In genomic region chr11:48002565-48002964, GRCh38 we compare ENCODE assay signal across 14 cellular contexts. TPM values are rescaled to one million over a fixed set of nuclear protein-coding genes. Genes with fewer than 3 reads are reported as not detected.
DNase-seq lines count a peak whose midpoint lies in the region; ATAC-seq lines count a peak whose summit lies in the region.
"Had no signal": no experiment of that assay in that cellular context is flagged by ENCODE, and none has a peak within 500 bp of the region (broad histone marks: within the 10 kb centered on the region; RNA-seq: fewer than 3 reads in every experiment).

No MANE protein-coding gene starts in this region.

- no peaks in the 10 kb centered on the region for H3K27me3 Mint-ChIP-seq in T-helper 1 cell treated with Interleukin-12 subunit alpha and Interleukin-12 subunit beta and Interleukin-4 antibody, amounts not matched to agents 30 μg/mL and 1 μg/mL, for 36 hours (ENCODE audit: low read depth)

- H3K4me3 Mint-ChIP-seq in T-helper 1 cell treated with Interleukin-12 subunit alpha and Interleukin-12 subunit beta and Interleukin-4 antibody, amounts not matched to agents 30 μg/mL and 1 μg/mL, for 36 hours: peak overlapping the region; percentile 57

- ATAC-seq in activated naive CD4-positive, alpha-beta T cell treated with anti-CD3 and anti-CD28 coated beads, Interleukin-2, amount 50 U/mL, for 72 hours: no peak
- ATAC-seq in GM19467 (IDR thresholded peaks at IDR 0.05; ENCODE audit: unreplicated experiment): no peak
- ATAC-seq in GM21786 (IDR thresholded peaks at IDR 0.05; ENCODE audit: unreplicated experiment): no peak
- ATAC-seq: esophagus mucosa had no signal

- H3K27ac ChIP-seq in skin epidermis: peak overlapping the region in 17 of 21 experiments; percentile 0 to 90 (median 70)
- H3K27ac ChIP-seq: right atrium auricular region, tibial artery had no signal

- peaks cover 19% of the 10 kb centered on the region for H3K36me3 Mint-ChIP-seq in T-helper 1 cell treated with Interleukin-12 subunit alpha and Interleukin-12 subunit beta and Interleukin-4 antibody, amounts not matched to agents 30 μg/mL and 1 μg/mL, for 36 hours (ENCODE audit: low read depth)
- peaks cover 0 to 14% of the 10 kb centered on the region in 2 donors for H3K36me3 Mint-ChIP-seq in activated naive CD4-positive, alpha-beta T cell treated with anti-CD3 and anti-CD28 coated beads, Interleukin-2, amount 50 U/mL, for 72 hours

- DNase-seq in T-helper 1 cell (no peak), NCI-H1092 (lab: John Stamatoyannopoulos, UW) (peak; percentile 49), NCI-H2081 (lab: John Stamatoyannopoulos, UW) (no peak)
- DNase-seq in activated naive CD4-positive, alpha-beta T cell treated with anti-CD3 and anti-CD28 coated beads, Interleukin-2, amount 50 U/mL, for 72 hours (ENCODE audit: low spot score in 2 of 2): no peak
- DNase-seq: activated CD8-positive, alpha-beta memory T cell treated with anti-CD3 and anti-CD28 coated beads, Interleukin-2, amount 50 U/mL, for 48 hours; mucosa of descending colon; NK-92 treated with Interleukin-12 subunit alpha and Interleukin-12 subunit beta, amount 100 ng/mL, for 24 hours; tibial artery had no signal

- peaks cover 70% of the 10 kb centered on the region for H3K4me1 Mint-ChIP-seq in T-helper 1 cell treated with Interleukin-12 subunit alpha and Interleukin-12 subunit beta and Interleukin-4 antibody, amounts not matched to agents 30 μg/mL and 1 μg/mL, for 36 hours (ENCODE audit: low read depth)

- no peaks in the 10 kb centered on the region for H3K9me3 Mint-ChIP-seq in T-helper 1 cell treated with Interleukin-12 subunit alpha and Interleukin-12 subunit beta and Interleukin-4 antibody, amounts not matched to agents 30 μg/mL and 1 μg/mL, for 36 hours
- H3K9me3 Mint-ChIP-seq in activated naive CD4-positive, alpha-beta T cell treated with anti-CD3 and anti-CD28 coated beads, Interleukin-2, amount 50 U/mL, for 72 hours: no peaks in the 10 kb centered on the region

- peak overlapping the region; percentile 97 for H3K27ac Mint-ChIP-seq in T-helper 1 cell treated with Interleukin-12 subunit alpha and Interleukin-12 subunit beta and Interleukin-4 antibody, amounts not matched to agents 30 μg/mL and 1 μg/mL, for 36 hours
- peak overlapping the region; percentile 95 to 97 for H3K27ac Mint-ChIP-seq in activated naive CD4-positive, alpha-beta T cell treated with anti-CD3 and anti-CD28 coated beads, Interleukin-2, amount 50 U/mL, for 72 hours

- H3K4me3 ChIP-seq in skin epidermis: no peak overlapping the region
- H3K4me3 ChIP-seq: mucosa of descending colon, right atrium auricular region, tibial artery had no signal

RNA-seq across cellular contexts. Expression of gene PTPRJ, which starts 22.2 kb away (rescaled TPM):
- 10 to 100 TPM; 23.6 to 26.5 TPM for total RNA-seq in activated naive CD4-positive, alpha-beta T cell treated with anti-CD3 and anti-CD28 coated beads, Interleukin-2, amount 50 U/mL, for 72 hours
